Comparison of ENCODE assay signal across 1 cellular context in the genomic region with DNA sequence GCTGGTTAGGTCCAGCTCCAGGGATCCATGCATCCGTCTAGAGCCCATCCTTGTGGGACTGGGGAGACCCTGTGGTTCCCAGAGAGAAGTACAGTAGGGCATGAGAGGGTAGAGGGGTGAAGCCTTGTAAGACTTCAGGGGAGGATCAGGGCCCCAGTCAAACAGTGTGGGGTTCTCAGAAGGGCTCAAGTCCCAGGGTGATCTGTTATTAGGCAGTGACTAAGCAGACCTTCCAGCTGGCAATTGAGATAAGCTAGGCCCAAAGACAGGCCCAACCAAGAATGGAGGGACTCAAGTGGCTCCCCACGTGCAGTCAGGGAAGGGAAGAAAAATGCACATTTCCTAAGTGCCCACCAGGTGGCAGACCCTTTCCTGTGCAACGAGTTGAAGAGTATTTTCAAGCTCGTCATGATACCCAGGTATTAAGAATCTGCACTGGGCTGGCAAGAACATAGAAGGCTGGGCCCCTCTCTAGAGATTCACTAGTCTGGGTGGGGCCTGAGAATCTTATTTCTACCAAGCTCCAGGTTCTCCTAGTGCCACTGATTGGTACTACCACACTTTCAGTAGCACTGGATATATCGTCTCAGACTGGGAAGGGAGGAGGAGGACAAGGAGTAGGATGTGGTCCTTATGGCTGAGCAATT.
TF ChIP-seq lines count a peak whose summit lies in the region.

No MANE protein-coding gene starts in this region.

TF ChIP-seq in K562, 482 proteins besides CTCF, POLR2A, EP300 and RAD21 (continued from another document and continues in another):
- no peak for TF ChIP-seq DDX20 (tag; IDR thresholded peaks at IDR 0.05; ENCODE audit: low read depth)
- no peak for TF ChIP-seq ELF1 (tag; IDR thresholded peaks at IDR 0.05)
- TF ChIP-seq, protein P1, sequence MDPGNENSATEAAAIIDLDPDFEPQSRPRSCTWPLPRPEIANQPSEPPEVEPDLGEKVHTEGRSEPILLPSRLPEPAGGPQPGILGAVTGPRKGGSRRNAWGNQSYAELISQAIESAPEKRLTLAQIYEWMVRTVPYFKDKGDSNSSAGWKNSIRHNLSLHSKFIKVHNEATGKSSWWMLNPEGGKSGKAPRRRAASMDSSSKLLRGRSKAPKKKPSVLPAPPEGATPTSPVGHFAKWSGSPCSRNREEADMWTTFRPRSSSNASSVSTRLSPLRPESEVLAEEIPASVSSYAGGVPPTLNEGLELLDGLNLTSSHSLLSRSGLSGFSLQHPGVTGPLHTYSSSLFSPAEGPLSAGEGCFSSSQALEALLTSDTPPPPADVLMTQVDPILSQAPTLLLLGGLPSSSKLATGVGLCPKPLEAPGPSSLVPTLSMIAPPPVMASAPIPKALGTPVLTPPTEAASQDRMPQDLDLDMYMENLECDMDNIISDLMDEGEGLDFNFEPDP (CRISPR knock-in tag; IDR thresholded peaks at IDR 0.05) = no peak
- TF ChIP-seq PHTF2 (CRISPR knock-in tag; IDR thresholded peaks at IDR 0.05) = no peak
- TF ChIP-seq, protein P2, sequence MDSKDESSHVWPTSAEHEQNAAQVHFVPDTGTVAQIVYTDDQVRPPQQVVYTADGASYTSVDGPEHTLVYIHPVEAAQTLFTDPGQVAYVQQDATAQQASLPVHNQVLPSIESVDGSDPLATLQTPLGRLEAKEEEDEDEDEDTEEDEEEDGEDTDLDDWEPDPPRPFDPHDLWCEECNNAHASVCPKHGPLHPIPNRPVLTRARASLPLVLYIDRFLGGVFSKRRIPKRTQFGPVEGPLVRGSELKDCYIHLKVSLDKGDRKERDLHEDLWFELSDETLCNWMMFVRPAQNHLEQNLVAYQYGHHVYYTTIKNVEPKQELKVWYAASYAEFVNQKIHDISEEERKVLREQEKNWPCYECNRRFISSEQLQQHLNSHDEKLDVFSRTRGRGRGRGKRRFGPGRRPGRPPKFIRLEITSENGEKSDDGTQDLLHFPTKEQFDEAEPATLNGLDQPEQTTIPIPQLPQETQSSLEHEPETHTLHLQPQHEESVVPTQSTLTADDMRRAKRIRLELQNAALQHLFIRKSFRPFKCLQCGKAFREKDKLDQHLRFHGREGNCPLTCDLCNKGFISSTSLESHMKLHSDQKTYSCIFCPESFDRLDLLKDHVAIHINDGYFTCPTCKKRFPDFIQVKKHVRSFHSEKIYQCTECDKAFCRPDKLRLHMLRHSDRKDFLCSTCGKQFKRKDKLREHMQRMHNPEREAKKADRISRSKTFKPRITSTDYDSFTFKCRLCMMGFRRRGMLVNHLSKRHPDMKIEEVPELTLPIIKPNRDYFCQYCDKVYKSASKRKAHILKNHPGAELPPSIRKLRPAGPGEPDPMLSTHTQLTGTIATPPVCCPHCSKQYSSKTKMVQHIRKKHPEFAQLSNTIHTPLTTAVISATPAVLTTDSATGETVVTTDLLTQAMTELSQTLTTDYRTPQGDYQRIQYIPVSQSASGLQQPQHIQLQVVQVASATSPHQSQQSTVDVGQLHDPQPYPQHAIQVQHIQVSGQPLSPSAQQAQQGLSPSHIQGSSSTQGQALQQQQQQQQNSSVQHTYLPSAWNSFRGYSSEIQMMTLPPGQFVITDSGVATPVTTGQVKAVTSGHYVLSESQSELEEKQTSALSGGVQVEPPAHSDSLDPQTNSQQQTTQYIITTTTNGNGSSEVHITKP (IDR thresholded peaks at IDR 0.05; ENCODE audit: partially characterized antibody) = peak; percentile 84
- TF ChIP-seq, protein P3, sequence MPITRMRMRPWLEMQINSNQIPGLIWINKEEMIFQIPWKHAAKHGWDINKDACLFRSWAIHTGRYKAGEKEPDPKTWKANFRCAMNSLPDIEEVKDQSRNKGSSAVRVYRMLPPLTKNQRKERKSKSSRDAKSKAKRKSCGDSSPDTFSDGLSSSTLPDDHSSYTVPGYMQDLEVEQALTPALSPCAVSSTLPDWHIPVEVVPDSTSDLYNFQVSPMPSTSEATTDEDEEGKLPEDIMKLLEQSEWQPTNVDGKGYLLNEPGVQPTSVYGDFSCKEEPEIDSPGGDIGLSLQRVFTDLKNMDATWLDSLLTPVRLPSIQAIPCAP (CRISPR knock-in tag; IDR thresholded peaks at IDR 0.05; ENCODE audit: borderline replicate concordance) = no peak
- TF ChIP-seq, protein P4, sequence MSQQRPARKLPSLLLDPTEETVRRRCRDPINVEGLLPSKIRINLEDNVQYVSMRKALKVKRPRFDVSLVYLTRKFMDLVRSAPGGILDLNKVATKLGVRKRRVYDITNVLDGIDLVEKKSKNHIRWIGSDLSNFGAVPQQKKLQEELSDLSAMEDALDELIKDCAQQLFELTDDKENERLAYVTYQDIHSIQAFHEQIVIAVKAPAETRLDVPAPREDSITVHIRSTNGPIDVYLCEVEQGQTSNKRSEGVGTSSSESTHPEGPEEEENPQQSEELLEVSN (IDR thresholded peaks at IDR 0.05; ENCODE audit: borderline replicate concordance in 1 of 2, extremely low read depth in 1 of 2, insufficient read depth in 1 of 2, insufficient read length in 1 of 2, low read depth in 1 of 2, low read length in 1 of 2, poor library complexity in 1 of 2, severe bottlenecking in 1 of 2) = peak; percentile 81 to 82
- no peak for TF ChIP-seq HDAC8 (tag; IDR thresholded peaks at IDR 0.05)
- TF ChIP-seq EWSR1 (IDR thresholded peaks at IDR 0.05; ENCODE audit: borderline replicate concordance, low read depth, partially characterized antibody) = no peak
- TF ChIP-seq, protein P5, sequence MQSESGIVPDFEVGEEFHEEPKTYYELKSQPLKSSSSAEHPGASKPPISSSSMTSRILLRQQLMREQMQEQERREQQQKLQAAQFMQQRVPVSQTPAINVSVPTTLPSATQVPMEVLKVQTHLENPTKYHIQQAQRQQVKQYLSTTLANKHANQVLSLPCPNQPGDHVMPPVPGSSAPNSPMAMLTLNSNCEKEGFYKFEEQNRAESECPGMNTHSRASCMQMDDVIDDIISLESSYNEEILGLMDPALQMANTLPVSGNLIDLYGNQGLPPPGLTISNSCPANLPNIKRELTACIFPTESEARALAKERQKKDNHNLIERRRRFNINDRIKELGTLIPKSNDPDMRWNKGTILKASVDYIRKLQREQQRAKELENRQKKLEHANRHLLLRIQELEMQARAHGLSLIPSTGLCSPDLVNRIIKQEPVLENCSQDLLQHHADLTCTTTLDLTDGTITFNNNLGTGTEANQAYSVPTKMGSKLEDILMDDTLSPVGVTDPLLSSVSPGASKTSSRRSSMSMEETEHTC (IDR thresholded peaks at IDR 0.05) = peak; percentile 41; the same call in 1 of the 2 replicates
- no peak for TF ChIP-seq SUPT5H (IDR thresholded peaks at IDR 0.05)
- no peak for TF ChIP-seq ZNF134 (CRISPR knock-in tag; conservative IDR thresholded peaks at IDR 0.05)
- TF ChIP-seq FIP1L1 (IDR thresholded peaks at IDR 0.05; ENCODE audit: low read depth, low read length, poor library complexity, severe bottlenecking) = no peak
- no peak for TF ChIP-seq PPARD (CRISPR knock-in tag; IDR thresholded peaks at IDR 0.05)
- peak; percentile 96 for TF ChIP-seq SMARCA4 (IDR thresholded peaks at IDR 0.05)
- TF ChIP-seq KLF6 (CRISPR knock-in tag; IDR thresholded peaks at IDR 0.05; ENCODE audit: borderline replicate concordance) = no peak
- no peak for TF ChIP-seq SMAD1 (IDR thresholded peaks at IDR 0.05; ENCODE audit: low read depth, low read length, partially characterized antibody)
- TF ChIP-seq, protein P6, sequence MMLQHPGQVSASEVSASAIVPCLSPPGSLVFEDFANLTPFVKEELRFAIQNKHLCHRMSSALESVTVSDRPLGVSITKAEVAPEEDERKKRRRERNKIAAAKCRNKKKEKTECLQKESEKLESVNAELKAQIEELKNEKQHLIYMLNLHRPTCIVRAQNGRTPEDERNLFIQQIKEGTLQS (IDR thresholded peaks at IDR 0.05) = peak; percentile 77
- TF ChIP-seq, protein P6 (CRISPR knock-in tag; conservative IDR thresholded peaks at IDR 0.05) = peak; percentile 75; the same call in 1 of the 2 replicates
- TF ChIP-seq ZSCAN32 (CRISPR knock-in tag; IDR thresholded peaks at IDR 0.05) = no peak
- TF ChIP-seq, protein P7, sequence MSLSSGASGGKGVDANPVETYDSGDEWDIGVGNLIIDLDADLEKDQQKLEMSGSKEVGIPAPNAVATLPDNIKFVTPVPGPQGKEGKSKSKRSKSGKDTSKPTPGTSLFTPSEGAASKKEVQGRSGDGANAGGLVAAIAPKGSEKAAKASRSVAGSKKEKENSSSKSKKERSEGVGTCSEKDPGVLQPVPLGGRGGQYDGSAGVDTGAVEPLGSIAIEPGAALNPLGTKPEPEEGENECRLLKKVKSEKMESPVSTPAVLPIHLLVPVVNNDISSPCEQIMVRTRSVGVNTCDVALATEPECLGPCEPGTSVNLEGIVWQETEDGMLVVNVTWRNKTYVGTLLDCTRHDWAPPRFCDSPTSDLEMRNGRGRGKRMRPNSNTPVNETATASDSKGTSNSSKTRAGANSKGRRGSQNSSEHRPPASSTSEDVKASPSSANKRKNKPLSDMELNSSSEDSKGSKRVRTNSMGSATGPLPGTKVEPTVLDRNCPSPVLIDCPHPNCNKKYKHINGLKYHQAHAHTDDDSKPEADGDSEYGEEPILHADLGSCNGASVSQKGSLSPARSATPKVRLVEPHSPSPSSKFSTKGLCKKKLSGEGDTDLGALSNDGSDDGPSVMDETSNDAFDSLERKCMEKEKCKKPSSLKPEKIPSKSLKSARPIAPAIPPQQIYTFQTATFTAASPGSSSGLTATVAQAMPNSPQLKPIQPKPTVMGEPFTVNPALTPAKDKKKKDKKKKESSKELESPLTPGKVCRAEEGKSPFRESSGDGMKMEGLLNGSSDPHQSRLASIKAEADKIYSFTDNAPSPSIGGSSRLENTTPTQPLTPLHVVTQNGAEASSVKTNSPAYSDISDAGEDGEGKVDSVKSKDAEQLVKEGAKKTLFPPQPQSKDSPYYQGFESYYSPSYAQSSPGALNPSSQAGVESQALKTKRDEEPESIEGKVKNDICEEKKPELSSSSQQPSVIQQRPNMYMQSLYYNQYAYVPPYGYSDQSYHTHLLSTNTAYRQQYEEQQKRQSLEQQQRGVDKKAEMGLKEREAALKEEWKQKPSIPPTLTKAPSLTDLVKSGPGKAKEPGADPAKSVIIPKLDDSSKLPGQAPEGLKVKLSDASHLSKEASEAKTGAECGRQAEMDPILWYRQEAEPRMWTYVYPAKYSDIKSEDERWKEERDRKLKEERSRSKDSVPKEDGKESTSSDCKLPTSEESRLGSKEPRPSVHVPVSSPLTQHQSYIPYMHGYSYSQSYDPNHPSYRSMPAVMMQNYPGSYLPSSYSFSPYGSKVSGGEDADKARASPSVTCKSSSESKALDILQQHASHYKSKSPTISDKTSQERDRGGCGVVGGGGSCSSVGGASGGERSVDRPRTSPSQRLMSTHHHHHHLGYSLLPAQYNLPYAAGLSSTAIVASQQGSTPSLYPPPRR (CRISPR knock-in tag; IDR thresholded peaks at IDR 0.05; ENCODE audit: borderline replicate concordance) = no peak
- TF ChIP-seq, protein P8, sequence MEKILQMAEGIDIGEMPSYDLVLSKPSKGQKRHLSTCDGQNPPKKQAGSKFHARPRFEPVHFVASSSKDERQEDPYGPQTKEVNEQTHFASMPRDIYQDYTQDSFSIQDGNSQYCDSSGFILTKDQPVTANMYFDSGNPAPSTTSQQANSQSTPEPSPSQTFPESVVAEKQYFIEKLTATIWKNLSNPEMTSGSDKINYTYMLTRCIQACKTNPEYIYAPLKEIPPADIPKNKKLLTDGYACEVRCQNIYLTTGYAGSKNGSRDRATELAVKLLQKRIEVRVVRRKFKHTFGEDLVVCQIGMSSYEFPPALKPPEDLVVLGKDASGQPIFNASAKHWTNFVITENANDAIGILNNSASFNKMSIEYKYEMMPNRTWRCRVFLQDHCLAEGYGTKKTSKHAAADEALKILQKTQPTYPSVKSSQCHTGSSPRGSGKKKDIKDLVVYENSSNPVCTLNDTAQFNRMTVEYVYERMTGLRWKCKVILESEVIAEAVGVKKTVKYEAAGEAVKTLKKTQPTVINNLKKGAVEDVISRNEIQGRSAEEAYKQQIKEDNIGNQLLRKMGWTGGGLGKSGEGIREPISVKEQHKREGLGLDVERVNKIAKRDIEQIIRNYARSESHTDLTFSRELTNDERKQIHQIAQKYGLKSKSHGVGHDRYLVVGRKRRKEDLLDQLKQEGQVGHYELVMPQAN (IDR thresholded peaks at IDR 0.05; ENCODE audit: borderline replicate concordance) = no peak; the same call in 1 of the 2 replicates
- no peak for TF ChIP-seq XRCC4 (IDR thresholded peaks at IDR 0.05; ENCODE audit: extremely low read depth, insufficient read depth, insufficient read length)
- TF ChIP-seq, protein P9, sequence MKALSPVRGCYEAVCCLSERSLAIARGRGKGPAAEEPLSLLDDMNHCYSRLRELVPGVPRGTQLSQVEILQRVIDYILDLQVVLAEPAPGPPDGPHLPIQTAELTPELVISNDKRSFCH (CRISPR knock-in tag; IDR thresholded peaks at IDR 0.05) = no peak
- TF ChIP-seq, protein P9 (tag; IDR thresholded peaks at IDR 0.05) = 0 out of 2 replicates have a peak, but pooled peaks have one; percentile 58
- TF ChIP-seq KDM2B (CRISPR knock-in tag; IDR thresholded peaks at IDR 0.05) = no peak
- TF ChIP-seq NFXL1 (CRISPR knock-in tag; IDR thresholded peaks at IDR 0.05) = 0 out of 2 replicates have a peak, but pooled peaks have one; percentile 22
- TF ChIP-seq, protein P10, sequence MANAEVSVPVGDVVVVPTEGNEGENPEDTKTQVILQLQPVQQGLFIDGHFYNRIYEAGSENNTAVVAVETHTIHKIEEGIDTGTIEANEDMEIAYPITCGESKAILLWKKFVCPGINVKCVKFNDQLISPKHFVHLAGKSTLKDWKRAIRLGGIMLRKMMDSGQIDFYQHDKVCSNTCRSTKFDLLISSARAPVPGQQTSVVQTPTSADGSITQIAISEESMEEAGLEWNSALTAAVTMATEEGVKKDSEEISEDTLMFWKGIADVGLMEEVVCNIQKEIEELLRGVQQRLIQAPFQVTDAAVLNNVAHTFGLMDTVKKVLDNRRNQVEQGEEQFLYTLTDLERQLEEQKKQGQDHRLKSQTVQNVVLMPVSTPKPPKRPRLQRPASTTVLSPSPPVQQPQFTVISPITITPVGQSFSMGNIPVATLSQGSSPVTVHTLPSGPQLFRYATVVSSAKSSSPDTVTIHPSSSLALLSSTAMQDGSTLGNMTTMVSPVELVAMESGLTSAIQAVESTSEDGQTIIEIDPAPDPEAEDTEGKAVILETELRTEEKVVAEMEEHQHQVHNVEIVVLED (CRISPR knock-in tag; IDR thresholded peaks at IDR 0.05) = no peak
- no peak for TF ChIP-seq E2F3 (CRISPR knock-in tag; IDR thresholded peaks at IDR 0.05)
- TF ChIP-seq, protein P11, sequence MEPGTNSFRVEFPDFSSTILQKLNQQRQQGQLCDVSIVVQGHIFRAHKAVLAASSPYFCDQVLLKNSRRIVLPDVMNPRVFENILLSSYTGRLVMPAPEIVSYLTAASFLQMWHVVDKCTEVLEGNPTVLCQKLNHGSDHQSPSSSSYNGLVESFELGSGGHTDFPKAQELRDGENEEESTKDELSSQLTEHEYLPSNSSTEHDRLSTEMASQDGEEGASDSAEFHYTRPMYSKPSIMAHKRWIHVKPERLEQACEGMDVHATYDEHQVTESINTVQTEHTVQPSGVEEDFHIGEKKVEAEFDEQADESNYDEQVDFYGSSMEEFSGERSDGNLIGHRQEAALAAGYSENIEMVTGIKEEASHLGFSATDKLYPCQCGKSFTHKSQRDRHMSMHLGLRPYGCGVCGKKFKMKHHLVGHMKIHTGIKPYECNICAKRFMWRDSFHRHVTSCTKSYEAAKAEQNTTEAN (CRISPR knock-in tag; IDR thresholded peaks at IDR 0.05) = no peak
- TF ChIP-seq BMI1 (IDR thresholded peaks at IDR 0.05; ENCODE audit: low read length) = no peak
- TF ChIP-seq SMAD3 (CRISPR knock-in tag; conservative IDR thresholded peaks at IDR 0.05) = no peak
- peak; percentile 80 for TF ChIP-seq SMC3 (conservative IDR thresholded peaks at IDR 0.05; ENCODE audit: insufficient read depth, low read depth, low read length)
- peak; percentile 61 to 65; a peak in 2 of 4 replicates for TF ChIP-seq TEAD1 (CRISPR knock-in tag; IDR thresholded peaks at IDR 0.05)
- TF ChIP-seq ZNF695 (CRISPR knock-in tag; IDR thresholded peaks at IDR 0.05) = no peak
